In the genomic region with DNA sequence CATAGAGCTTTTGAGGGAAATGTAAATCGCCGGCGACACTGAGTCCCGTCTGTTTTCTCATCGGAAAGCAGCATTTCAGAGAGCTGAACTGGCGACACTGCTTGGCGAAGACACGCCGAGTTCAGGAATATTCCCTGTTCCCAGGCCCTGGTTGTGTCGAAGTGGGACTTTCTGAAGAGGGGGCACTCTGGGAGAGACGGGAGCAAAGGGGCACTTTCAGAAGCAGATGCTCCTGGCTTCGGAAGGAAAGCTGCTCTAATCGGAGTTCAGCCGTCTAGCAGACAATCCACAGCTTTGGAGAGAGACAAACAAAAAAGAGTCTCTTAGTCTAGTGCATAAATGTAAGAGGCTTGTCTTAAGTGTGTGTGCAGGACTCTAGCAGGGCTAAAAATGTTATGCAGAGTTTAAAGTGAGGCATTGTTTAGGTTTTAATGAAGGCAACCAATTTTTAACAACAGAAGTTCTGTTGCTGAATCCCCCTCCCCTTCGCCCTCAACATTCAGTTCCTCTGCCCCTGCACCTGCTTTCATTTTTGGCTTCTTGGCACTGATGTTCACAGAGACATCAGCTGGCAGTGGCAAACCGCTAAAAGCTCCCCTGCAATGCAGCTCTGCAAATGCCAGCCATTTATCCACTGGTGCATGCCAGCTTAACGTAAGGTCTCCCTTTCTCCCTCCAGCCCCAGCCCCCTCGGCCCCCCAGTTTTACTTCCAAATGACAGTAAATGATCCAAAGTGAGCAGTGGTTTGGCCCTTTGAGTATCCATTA, we compare ENCODE assay signal across 9 cellular contexts.
DNase-seq lines count a peak whose midpoint lies in the region; ATAC-seq, FAIRE-seq and TF ChIP-seq lines count a peak whose summit lies in the region.
"Had no signal": no experiment of that assay in that cellular context is flagged by ENCODE, and none has a peak within 500 bp of the region (broad histone marks: within the 10 kb centered on the region; RNA-seq: fewer than 3 reads in every experiment).

No MANE protein-coding gene starts in this region.

- no TSS peak for BruUV-seq in GM12878 (replicated peaks; lab: Mats Ljungman, UMichigan)

- SMC1A ChIA-PET in GM12878 (lab: Charles Lee; ENCODE audit: uncharacterized antibody, unreplicated experiment): no interaction called here

- no peaks in the 10 kb centered on the region for H3K9me3 Mint-ChIP-seq in T-helper 1 cell treated with Interleukin-12 subunit alpha and Interleukin-12 subunit beta and Interleukin-4 antibody, amounts not matched to agents 30 μg/mL and 1 μg/mL, for 36 hours

- H3K9me3 ChIP-seq in GM12878 (replicated peaks; ENCODE audit: control insufficient read depth, insufficient read depth, low read length) (no peaks in the 10 kb centered on the region), liver (ENCODE audit: control insufficient read depth in 4 of 4, low read length in 3 of 4) (no peaks in the 10 kb centered on the region), transverse colon (no peaks in the 10 kb centered on the region)

- in situ Hi-C loops in GM12878 (cut with MboI) (no loop called here), transverse colon (cut with MboI; ENCODE audit: low pct_ligation_motif_present in 1 of 4, low pct_unique_long_range_greater_than_20kb in 1 of 4, low sequenced_read_pairs in 3 of 4) (no loop called here)

- ATAC-seq in GM12878 (no peak), GM19023 (IDR thresholded peaks at IDR 0.05; ENCODE audit: unreplicated experiment) (no peak)
- ATAC-seq: K562 had no signal

- no peaks in the 10 kb centered on the region for H3K36me3 Mint-ChIP-seq in T-helper 1 cell treated with Interleukin-12 subunit alpha and Interleukin-12 subunit beta and Interleukin-4 antibody, amounts not matched to agents 30 μg/mL and 1 μg/mL, for 36 hours (ENCODE audit: low read depth)

- DNase-seq in T-helper 1 cell (no peak), GM12878 (ENCODE audit: low read depth, low spot score) (no peak), transverse colon (no peak), AG08396 (ENCODE audit: low spot score) (no peak), GM12892 (ENCODE audit: insufficient read length) (no peak)

- peaks cover 6% of the 10 kb centered on the region for H3K27me3 Mint-ChIP-seq in T-helper 1 cell treated with Interleukin-12 subunit alpha and Interleukin-12 subunit beta and Interleukin-4 antibody, amounts not matched to agents 30 μg/mL and 1 μg/mL, for 36 hours (ENCODE audit: low read depth)

- 0 out of 2 replicates have a peak overlapping the region, but pooled peaks have one; percentile 11 for H3K4me3 ChIP-seq in GM12878
- peak overlapping the region; percentile 19 to 50 (median 34) for H3K4me3 ChIP-seq in liver (ENCODE audit: low read depth in 1 of 3, low read length in 3 of 3)
- peak overlapping the region in 3 of 4 donors; percentile 10 to 32 (median 17) for H3K4me3 ChIP-seq in transverse colon
- H3K4me3 ChIP-seq: K562 had no signal

- no peak overlapping the region for H2AFZ ChIP-seq in GM12878 (ENCODE audit: control insufficient read depth, low read depth, low read length)

- H3K4me1 Mint-ChIP-seq in T-helper 1 cell treated with Interleukin-12 subunit alpha and Interleukin-12 subunit beta and Interleukin-4 antibody, amounts not matched to agents 30 μg/mL and 1 μg/mL, for 36 hours (ENCODE audit: low read depth): peaks cover 5% of the 10 kb centered on the region

- H3K27me3 ChIP-seq in GM12878 (replicated peaks in 1 of 2; ENCODE audit: control insufficient read depth in 2 of 2, insufficient read depth in 2 of 2, low read length in 1 of 2) (no peaks in the 10 kb centered on the region; a peak in 1 of 4 replicates), liver (ENCODE audit: control insufficient read depth in 4 of 4, insufficient read depth in 4 of 4, low read length in 3 of 4) (no peaks in the 10 kb centered on the region), transverse colon (no peaks in the 10 kb centered on the region)

- no peaks in the 10 kb centered on the region for H3K79me2 ChIP-seq in GM12878 (ENCODE audit: control insufficient read depth, insufficient read depth, low read length)

- H3K4me1 ChIP-seq in GM12878 (ENCODE audit: control insufficient read depth, insufficient read depth, low read length) (no peaks in the 10 kb centered on the region), liver (ENCODE audit: control insufficient read depth in 4 of 4, insufficient read depth in 4 of 4, low read length in 3 of 4) (peaks cover 0 to 5% (median 2%) of the 10 kb centered on the region in 4 donors), transverse colon (peaks cover 0 to 7% (median 0%) of the 10 kb centered on the region in 4 donors)

- 24% methylated on average over 18 of the region's 18 CpGs for WGBS in GM12878 (ENCODE audit: insufficient coverage, insufficient replicate concordance, low lambda C conversion rate, missing lambda C conversion rate)
- WGBS in liver: 13% methylated on average over 18 of the region's 18 CpGs
- 19% methylated on average over 18 of the region's 18 CpGs; no CpG with 5 or more reads in 1 of the 2 donors for WGBS in transverse colon (ENCODE audit: low coverage in 1 of 2), 2 donors

- H3K27ac ChIP-seq in GM12878 (ENCODE audit: control insufficient read depth, insufficient read depth) (no peak overlapping the region), liver (ENCODE audit: low read depth in 1 of 2, low read length in 2 of 2) (peak overlapping the region; percentile 31 to 66), transverse colon (peak overlapping the region; percentile 34 to 70 (median 42))

- POLR2A ChIA-PET in GM12878 (lab: Charles Lee): no interaction called here

- no peak for TF ChIP-seq CTCF in GM12878 (IDR thresholded peaks at IDR 0.05 in 2 of 3, conservative IDR thresholded peaks at IDR 0.05 in 1 of 3; ENCODE audit: control insufficient read depth in 2 of 3, extremely low read depth in 1 of 3, insufficient read depth in 1 of 3, low read depth in 3 of 3, low read length in 3 of 3)
- TF ChIP-seq CTCF in liver (IDR thresholded peaks at IDR 0.05; ENCODE audit: low read depth, low read length, missing input control): no peak
- TF ChIP-seq CTCF in transverse colon (IDR thresholded peaks at IDR 0.05): no peak

- RAD21 ChIA-PET in GM12878 (lab: Charles Lee; ENCODE audit: unreplicated experiment): no interaction called here

- no peak for TF ChIP-seq POLR2A in GM12878 (IDR thresholded peaks at IDR 0.05; ENCODE audit: low read depth, low read length)
- TF ChIP-seq POLR2A in transverse colon (IDR thresholded peaks at IDR 0.05): no peak
- TF ChIP-seq POLR2A in GM12892 (IDR thresholded peaks at IDR 0.05; ENCODE audit: low read depth, low read length): no peak

- CTCF ChIA-PET in GM12878 (lab: Yijun Ruan, JAX): no interaction called here

- H3K4me2 ChIP-seq in GM12878 (ENCODE audit: control insufficient read depth, insufficient read depth): no peak overlapping the region

- intact Hi-C loops in GM12878 (cut with micrococcal nuclease; ENCODE audit: unreplicated experiment): no loop called here
- intact Hi-C loops in transverse colon (cut with DNase I; ENCODE audit: low total_unique reads): no loop called here

- H3K9ac ChIP-seq in GM12878 (ENCODE audit: control insufficient read depth, insufficient read depth, low read length) (no peak overlapping the region), liver (ENCODE audit: low read depth in 1 of 2, low read length in 2 of 2) (no peak overlapping the region)

- H3K36me3 ChIP-seq in GM12878 (ENCODE audit: control insufficient read depth in 2 of 2, insufficient read depth in 2 of 2, low read length in 1 of 2) (no peaks in the 10 kb centered on the region), liver (ENCODE audit: control insufficient read depth in 4 of 4, insufficient read depth in 3 of 4, low read depth in 1 of 4, low read length in 3 of 4) (no peaks in the 10 kb centered on the region), transverse colon (no peaks in the 10 kb centered on the region)

- no peak overlapping the region for H3K27ac Mint-ChIP-seq in T-helper 1 cell treated with Interleukin-12 subunit alpha and Interleukin-12 subunit beta and Interleukin-4 antibody, amounts not matched to agents 30 μg/mL and 1 μg/mL, for 36 hours

- TF ChIP-seq RAD21 in GM12878 (IDR thresholded peaks at IDR 0.05; ENCODE audit: insufficient read depth, low read depth, low read length): no peak
- TF ChIP-seq RAD21 in liver (IDR thresholded peaks at IDR 0.05): peak in 1 of 2 donors; percentile 3

- no peak for FAIRE-seq in GM12878 (lab: Jason Lieb, UNC)
- no peak for FAIRE-seq in GM12892 (lab: Jason Lieb, UNC)
- FAIRE-seq: K562 had no signal

- TF ChIP-seq EP300 in GM12878 (IDR thresholded peaks at IDR 0.05; ENCODE audit: borderline replicate concordance in 1 of 2, control insufficient read depth in 1 of 2, low read depth in 2 of 2, low read length in 2 of 2) (no peak), transverse colon (IDR thresholded peaks at IDR 0.05; ENCODE audit: low read depth) (no peak)

- peak overlapping the region; percentile 4 for H3K4me3 Mint-ChIP-seq in T-helper 1 cell treated with Interleukin-12 subunit alpha and Interleukin-12 subunit beta and Interleukin-4 antibody, amounts not matched to agents 30 μg/mL and 1 μg/mL, for 36 hours

- no peaks in the 10 kb centered on the region for H4K20me1 ChIP-seq in GM12878 (ENCODE audit: control insufficient read depth, insufficient read depth)

TF ChIP-seq in GM12878, 131 proteins besides CTCF, POLR2A, EP300 and RAD21:
- TF ChIP-seq MYB (IDR thresholded peaks at IDR 0.05; ENCODE audit: borderline replicate concordance, low read depth, low read length) (no peak), SPI1 (IDR thresholded peaks at IDR 0.05; ENCODE audit: borderline replicate concordance, insufficient read depth, low read depth, low read length) (no peak), ESRRA (IDR thresholded peaks at IDR 0.05; ENCODE audit: low read length) (no peak), WRNIP1 (IDR thresholded peaks at IDR 0.05; ENCODE audit: borderline replicate concordance, low read depth, low read length) (no peak)
TF ChIP-seq in GM12878: peak in this region for 0.

TF ChIP-seq in liver, 16 proteins besides CTCF, POLR2A, EP300 and RAD21 (continues in another document):
- TF ChIP-seq, protein P1, sequence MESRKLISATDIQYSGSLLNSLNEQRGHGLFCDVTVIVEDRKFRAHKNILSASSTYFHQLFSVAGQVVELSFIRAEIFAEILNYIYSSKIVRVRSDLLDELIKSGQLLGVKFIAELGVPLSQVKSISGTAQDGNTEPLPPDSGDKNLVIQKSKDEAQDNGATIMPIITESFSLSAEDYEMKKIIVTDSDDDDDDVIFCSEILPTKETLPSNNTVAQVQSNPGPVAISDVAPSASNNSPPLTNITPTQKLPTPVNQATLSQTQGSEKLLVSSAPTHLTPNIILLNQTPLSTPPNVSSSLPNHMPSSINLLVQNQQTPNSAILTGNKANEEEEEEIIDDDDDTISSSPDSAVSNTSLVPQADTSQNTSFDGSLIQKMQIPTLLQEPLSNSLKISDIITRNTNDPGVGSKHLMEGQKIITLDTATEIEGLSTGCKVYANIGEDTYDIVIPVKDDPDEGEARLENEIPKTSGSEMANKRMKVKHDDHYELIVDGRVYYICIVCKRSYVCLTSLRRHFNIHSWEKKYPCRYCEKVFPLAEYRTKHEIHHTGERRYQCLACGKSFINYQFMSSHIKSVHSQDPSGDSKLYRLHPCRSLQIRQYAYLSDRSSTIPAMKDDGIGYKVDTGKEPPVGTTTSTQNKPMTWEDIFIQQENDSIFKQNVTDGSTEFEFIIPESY (IDR thresholded peaks at IDR 0.05): no peak
